In the genomic region with DNA sequence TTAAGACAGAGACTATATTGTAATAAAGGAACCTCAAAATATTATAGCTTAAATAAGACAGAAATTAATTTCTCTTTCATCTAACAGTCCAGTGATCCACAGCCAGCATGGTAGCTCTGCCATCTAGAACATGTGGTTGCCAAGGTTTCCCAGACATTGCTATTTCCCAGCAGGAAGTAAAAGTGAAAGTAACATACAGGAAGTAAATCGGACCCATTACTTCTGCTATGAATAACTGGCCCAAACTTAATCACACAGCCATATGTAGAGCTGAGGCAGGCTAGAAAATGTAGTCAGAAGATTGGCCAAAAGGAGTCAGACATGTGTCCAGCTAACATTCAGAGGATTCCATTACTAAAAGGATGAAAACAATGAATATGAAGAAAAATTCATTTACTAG, we compare ENCODE assay signal across 8 cellular contexts.
A peak's percentile ranks its signal among the peaks of the same experiment; 100 is the strongest.
DNase-seq lines count a peak whose midpoint lies in the region; ATAC-seq, FAIRE-seq and TF ChIP-seq lines count a peak whose summit lies in the region.

No MANE protein-coding gene starts in this region.

- intact Hi-C loops in lower leg skin (cut with DNase I; ENCODE audit: low total_unique reads): no loop called here

- H3K4me3 ChIP-seq in fibroblast of pulmonary artery (replicated peaks; ENCODE audit: low read depth, low read length) (peak overlapping the region; percentile 12), lower leg skin (ENCODE audit: low read depth, poor library complexity, severe bottlenecking) (no peak overlapping the region)

- TF ChIP-seq CTCF in fibroblast of pulmonary artery (IDR thresholded peaks at IDR 0.05; ENCODE audit: low read length, missing control alignments) (no peak), lower leg skin (IDR thresholded peaks at IDR 0.05) (no peak)

- ATAC-seq in GM21515 (IDR thresholded peaks at IDR 0.05; ENCODE audit: unreplicated experiment) (no peak), HG03097 (IDR thresholded peaks at IDR 0.05; ENCODE audit: low FRiP score, unreplicated experiment) (no peak)

- TF ChIP-seq POLR2A in H54 (IDR thresholded peaks at IDR 0.05; ENCODE audit: low read depth, low read length): no peak
- TF ChIP-seq POLR2A in lower leg skin (IDR thresholded peaks at IDR 0.05): no peak

- DNase-seq in D341Med (ENCODE audit: low spot score): peak; percentile 19
- DNase-seq in H54 (ENCODE audit: insufficient read length, low spot score): no peak
- peak; percentile 15 for DNase-seq in NCI-H460 (ENCODE audit: extremely low read depth, low read depth)
- DNase-seq in fibroblast of pulmonary artery (ENCODE audit: low read depth): peak; percentile 41
- no peak for DNase-seq in lower leg skin (ENCODE audit: low spot score in 2 of 2)
- DNase-seq in SKM-1 treated with dmso at 0.1 percent for 144 hours (lab: John Stamatoyannopoulos, UW; ENCODE audit: unreplicated experiment): no peak

- 7 to 33% methylated on average over 1 of the region's 1 CpG for WGBS in lower leg skin, 2 donors

- peak; percentile 33 for FAIRE-seq in H54 (lab: Jason Lieb, UNC)

Comparison
In these comparisons a context has a peak if more than half of its experiments do, and no peak if none do; other contexts are left out.
1. DNase-seq: peak in D341Med (single experiment), NCI-H460 (single experiment) and fibroblast of pulmonary artery (single experiment); none in H54 (single experiment), lower leg skin (0 of 2) and SKM-1 treated with dmso at 0.1 percent for 144 hours (single experiment).